Comparison of ENCODE assay signal across 9 cellular contexts in the genomic region with DNA sequence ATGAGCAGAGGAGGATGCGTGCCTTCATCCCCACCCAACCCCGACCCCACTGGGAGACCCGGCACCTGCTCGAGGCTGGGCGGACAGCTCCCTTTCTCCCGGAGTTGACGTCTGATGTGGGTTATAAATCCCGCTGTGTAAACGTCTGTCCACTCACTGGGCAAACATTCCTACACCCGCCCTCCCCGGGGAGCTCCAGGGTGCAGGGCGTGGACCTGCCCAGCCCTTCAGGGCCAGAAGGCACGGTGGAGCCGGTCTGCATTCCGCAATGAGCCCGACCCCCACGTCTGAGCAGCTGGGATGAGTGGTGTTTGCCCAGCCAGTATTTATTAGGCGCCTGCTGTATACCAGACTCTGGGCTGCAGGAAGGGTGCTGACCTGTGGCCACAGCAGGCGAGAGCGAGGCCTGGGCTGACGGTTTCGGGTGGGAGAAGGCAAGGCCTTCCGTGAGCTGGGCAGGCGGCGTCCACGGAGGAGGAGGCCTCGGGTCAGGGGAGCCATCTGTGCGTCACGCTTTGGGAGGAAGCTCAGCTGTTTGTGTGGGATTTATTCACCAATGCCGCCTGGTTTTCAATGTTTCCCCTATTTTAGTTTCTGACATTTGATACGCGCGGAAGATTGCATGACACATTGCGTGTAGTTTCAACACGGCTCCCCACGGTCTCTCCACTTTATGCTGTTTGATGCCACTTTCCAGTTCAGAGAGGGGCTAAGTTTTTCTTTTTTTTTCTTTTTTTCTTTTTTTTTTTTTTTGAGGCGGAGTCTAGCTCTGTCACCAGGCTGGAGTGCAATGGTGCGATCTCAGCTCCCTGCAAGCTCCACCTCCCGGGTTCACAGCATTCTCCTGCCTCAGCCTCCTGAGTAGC. TPM values are rescaled to one million over a fixed set of nuclear protein-coding genes. Genes with fewer than 3 reads are reported as not detected.
DNase-seq lines count a peak whose midpoint lies in the region; ATAC-seq and TF ChIP-seq lines count a peak whose summit lies in the region.
"Had no signal": no experiment of that assay in that cellular context is flagged by ENCODE, and none has a peak within 500 bp of the region (broad histone marks: within the 10 kb centered on the region; RNA-seq: fewer than 3 reads in every experiment).

No MANE protein-coding gene starts in this region.

- H3K4me2 ChIP-seq in BLaER1 treated with 17β-estradiol and CSF1 and Interleukin-3, amounts not matched to agents 10 nM and 100 nM = peak overlapping the region; percentile 40 to 71 (median 59)
- H3K4me2 ChIP-seq in neural progenitor cell = no peak overlapping the region

- H3K27ac ChIP-seq in BLaER1 treated with 17β-estradiol and CSF1 and Interleukin-3, amounts not matched to agents 10 nM and 100 nM = peak overlapping the region in 10 of 11 experiments; percentile 50 to 79 (median 63); a peak in 18 of 22 replicates
- no peak overlapping the region for H3K27ac ChIP-seq in neural progenitor cell

- no peak for TF ChIP-seq CTCF in epithelial cell of esophagus (IDR thresholded peaks at IDR 0.05; ENCODE audit: insufficient read depth, low read depth, low read length, missing control alignments)
- no peak for TF ChIP-seq CTCF in neural progenitor cell (IDR thresholded peaks at IDR 0.05)

- H3K36me3 ChIP-seq in BLaER1 treated with 17β-estradiol and CSF1 and Interleukin-3, amounts not matched to agents 10 nM and 100 nM = peaks cover 0 to 2% (median under 1%) of the 10 kb centered on the region in 11 experiments; a peak in 5 of 22 replicates
- H3K36me3 ChIP-seq in neural progenitor cell = no peaks in the 10 kb centered on the region

- H3K4me1 ChIP-seq in BLaER1 treated with 17β-estradiol and CSF1 and Interleukin-3, amounts not matched to agents 10 nM and 100 nM = peaks cover 12 to 47% (median 30%) of the 10 kb centered on the region in 10 experiments
- peaks cover 2% of the 10 kb centered on the region for H3K4me1 ChIP-seq in neural progenitor cell

- peaks cover 6% of the 10 kb centered on the region for H3K27me3 Mint-ChIP-seq in neural progenitor cell (ENCODE audit: insufficient read depth, low read depth)

- no peak overlapping the region for H3K4me3 Mint-ChIP-seq in neural progenitor cell
- H3K4me3 Mint-ChIP-seq: T-helper 1 cell treated with Interleukin-12 subunit alpha and Interleukin-12 subunit beta and Interleukin-4 antibody, amounts not matched to agents 30 μg/mL and 1 μg/mL, for 36 hours had no signal

- H3K4me3 ChIP-seq in BLaER1 treated with 17β-estradiol and CSF1 and Interleukin-3, amounts not matched to agents 10 nM and 100 nM = no peak overlapping the region; a peak in 1 of 20 replicates
- H3K4me3 ChIP-seq in epithelial cell of esophagus (ENCODE audit: low read length) (peak overlapping the region; percentile 25), neural progenitor cell (no peak overlapping the region)

- peaks cover 17 to 21% (median 20%) of the 10 kb centered on the region in 11 experiments for H3K9me3 ChIP-seq in BLaER1 treated with 17β-estradiol and CSF1 and Interleukin-3, amounts not matched to agents 10 nM and 100 nM (replicated peaks in 1 of 11)
- no peaks in the 10 kb centered on the region for H3K9me3 ChIP-seq in neural progenitor cell (ENCODE audit: low read depth)

- peaks cover 3% of the 10 kb centered on the region for H3F3A ChIP-seq in neural progenitor cell (ENCODE audit: low read depth)

- peaks cover 10% of the 10 kb centered on the region for H3K9me3 Mint-ChIP-seq in neural progenitor cell
- H3K9me3 Mint-ChIP-seq: T-helper 1 cell treated with Interleukin-12 subunit alpha and Interleukin-12 subunit beta and Interleukin-4 antibody, amounts not matched to agents 30 μg/mL and 1 μg/mL, for 36 hours had no signal

- peak overlapping the region in 8 of 11 experiments; percentile 15 to 67 (median 51); a peak in 9 of 22 replicates for H3K9ac ChIP-seq in BLaER1 treated with 17β-estradiol and CSF1 and Interleukin-3, amounts not matched to agents 10 nM and 100 nM
- H3K9ac ChIP-seq in neural progenitor cell = no peak overlapping the region

- H3K79me2 ChIP-seq in neural progenitor cell (ENCODE audit: low read depth) = no peaks in the 10 kb centered on the region

- no peaks in the 10 kb centered on the region for H3K36me3 Mint-ChIP-seq in neural progenitor cell

- no peaks in the 10 kb centered on the region; a peak in 1 of 22 replicates for H4K20me1 ChIP-seq in BLaER1 treated with 17β-estradiol and CSF1 and Interleukin-3, amounts not matched to agents 10 nM and 100 nM
- no peaks in the 10 kb centered on the region for H4K20me1 ChIP-seq in neural progenitor cell (ENCODE audit: low read depth)

- DNase-seq in NCI-H2171 (lab: John Stamatoyannopoulos, UW) (peak; percentile 48), epithelial cell of esophagus (ENCODE audit: low read depth) (peak; percentile 92), neural progenitor cell (ENCODE audit: low spot score) (no peak), NCI-H774 (lab: John Stamatoyannopoulos, UW) (no peak), hypothalamus (lab: John Stamatoyannopoulos, UW) (no peak)
- DNase-seq in activated CD4-positive, CD25-positive, alpha-beta regulatory T cell treated with anti-CD3 and anti-CD28 coated beads, Interleukin-2, amount 50 U/mL, for 72 hours = no peak

- H3K27me3 ChIP-seq in BLaER1 treated with 17β-estradiol and CSF1 and Interleukin-3, amounts not matched to agents 10 nM and 100 nM = no peaks in the 10 kb centered on the region
- H3K27me3 ChIP-seq in neural progenitor cell = no peaks in the 10 kb centered on the region

- peaks cover 5% of the 10 kb centered on the region for H3K4me1 Mint-ChIP-seq in neural progenitor cell

- H2AFZ ChIP-seq in neural progenitor cell (replicated peaks) = no peak overlapping the region

- H3K27ac Mint-ChIP-seq in neural progenitor cell = peak overlapping the region; percentile 69
- H3K27ac Mint-ChIP-seq: T-helper 1 cell treated with Interleukin-12 subunit alpha and Interleukin-12 subunit beta and Interleukin-4 antibody, amounts not matched to agents 30 μg/mL and 1 μg/mL, for 36 hours had no signal

- ATAC-seq in GM19023 (IDR thresholded peaks at IDR 0.05; ENCODE audit: unreplicated experiment) = no peak

RNA-seq across cellular contexts. Expression of a gene that starts 2.0 kb away (rescaled TPM):
- not detected in 2 replicates for total RNA-seq in neural progenitor cell (ENCODE audit: low replicate concordance)

RNA-seq across cellular contexts. Expression of a gene that starts 44.1 kb away (rescaled TPM):
- total RNA-seq in neural progenitor cell (ENCODE audit: low replicate concordance) = 13.9 and 40.7 TPM in 2 replicates

RNA-seq across cellular contexts. Expression of a gene that starts 44.4 kb away (rescaled TPM):
- total RNA-seq in neural progenitor cell (ENCODE audit: low replicate concordance) = 237 and 543 TPM in 2 replicates

RNA-seq across cellular contexts. Expression of a gene that starts 57.6 kb away (rescaled TPM):
- not detected in 2 replicates for total RNA-seq in neural progenitor cell (ENCODE audit: low replicate concordance)

Comparison
In these comparisons a context has a peak if more than half of its experiments do, and no peak if none do; other contexts are left out.
1. DNase-seq: peak in NCI-H2171 (single experiment) and epithelial cell of esophagus (single experiment); none in neural progenitor cell (single experiment), NCI-H774 (single experiment), hypothalamus (0 of 51) and activated CD4-positive, CD25-positive, alpha-beta regulatory T cell treated with anti-CD3 and anti-CD28 coated beads, Interleukin-2, amount 50 U/mL, for 72 hours (single experiment).